Comparison of ENCODE assay signal across 8 cellular contexts in genomic region chr20:36202891-36203338, GRCh38. TPM values are rescaled to one million over a fixed set of nuclear protein-coding genes. Genes with fewer than 3 reads are reported as not detected.
DNase-seq lines count a peak whose midpoint lies in the region; ATAC-seq lines count a peak whose summit lies in the region.

No MANE protein-coding gene starts in this region.

- H3K27ac ChIP-seq in caudate nucleus (ENCODE audit: low read depth, low read length): no peak overlapping the region

- intact Hi-C loops in left colon (cut with DNase I, micrococcal nuclease): loop anchor here in 1 of 2 donors (10.0 kb wide), 1 partner anchor 232 kb away; no protein-coding TSS in a partner anchor

- peak; percentile 66 for ATAC-seq in left colon

- DNase-seq in SHP77 (lab: John Stamatoyannopoulos, UW): peak; percentile 19 to 28
- no peak for DNase-seq in SHP77 treated with DMSO at 0.1 percent for 48 hours (lab: John Stamatoyannopoulos, UW)
- peak; percentile 68 for DNase-seq in NCI-H2171 (lab: John Stamatoyannopoulos, UW)
- DNase-seq in activated CD4-positive, CD25-positive, alpha-beta regulatory T cell treated with anti-CD3 and anti-CD28 coated beads, Interleukin-2, amount 50 U/mL, for 72 hours: peak; percentile 83
- DNase-seq in caudate nucleus (lab: John Stamatoyannopoulos, UW): peak in 54 of 61 donors; percentile 8 to 73 (median 38)
- DNase-seq in left colon: peak in 1 of 2 donors; percentile 68
- DNase-seq in stimulated activated CD4-positive, alpha-beta T cell treated with anti-CD3 and anti-CD28 coated beads, Interleukin-4, amount 100 ng/mL, for 4 hours: peak; percentile 62 to 76
- DNase-seq in GF-D8 (lab: John Stamatoyannopoulos, UW): no peak

RNA-seq across cellular contexts. Expression of gene AAR2, which starts 33.4 kb away (rescaled TPM):
- 10 to 100 TPM; 16.7 to 19.3 TPM for total RNA-seq in left colon

RNA-seq across cellular contexts. Expression of gene EPB41L1, which starts 48.4 kb away (rescaled TPM):
- total RNA-seq in left colon: 10 to 100 TPM; 60.6 to 63.1 TPM

Comparison
In these comparisons a context has a peak if more than half of its experiments do, and no peak if none do; other contexts are left out.
1. DNase-seq: peak in SHP77 (2 of 2), NCI-H2171 (single experiment), activated CD4-positive, CD25-positive, alpha-beta regulatory T cell treated with anti-CD3 and anti-CD28 coated beads, Interleukin-2, amount 50 U/mL, for 72 hours (single experiment), caudate nucleus (54 of 61) and stimulated activated CD4-positive, alpha-beta T cell treated with anti-CD3 and anti-CD28 coated beads, Interleukin-4, amount 100 ng/mL, for 4 hours (2 of 2); none in SHP77 treated with DMSO at 0.1 percent for 48 hours (single experiment) and GF-D8 (single experiment).